In genomic region chr3:107204121-107204520, GRCh38 we compare ENCODE assay signal across 4 cellular contexts.
"Had no signal": no experiment of that assay in that cellular context is flagged by ENCODE, and none has a peak within 500 bp of the region (broad histone marks: within the 10 kb centered on the region; RNA-seq: fewer than 3 reads in every experiment).

No MANE protein-coding gene starts in this region.

- H3K4me3 ChIP-seq: K562 had no signal

- DNase-seq: IMR-90, KBM-7, KG1 had no signal
